ENCODE assay signal across 16 cellular contexts in the genomic region with DNA sequence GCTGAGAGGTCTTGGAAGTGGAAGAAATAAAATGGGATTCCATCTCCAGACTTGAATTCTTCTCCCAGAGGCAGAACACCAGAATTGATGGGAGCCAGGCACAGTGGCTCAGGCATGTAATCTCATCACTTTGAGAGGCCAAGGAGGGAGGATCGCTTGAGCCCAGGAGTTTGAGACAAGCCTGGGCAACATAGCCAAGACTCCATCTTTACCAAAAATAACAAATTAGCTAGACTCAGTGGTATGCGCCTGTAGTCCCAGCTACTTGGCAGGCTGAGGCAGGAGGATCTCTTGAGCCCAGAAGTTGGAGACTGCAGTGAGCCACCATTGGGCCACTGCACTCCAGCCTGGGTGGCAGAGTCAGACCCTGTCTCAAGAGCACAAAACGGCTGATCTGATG.
DNase-seq lines count a peak whose midpoint lies in the region; ATAC-seq and TF ChIP-seq lines count a peak whose summit lies in the region.
"Had no signal": no experiment of that assay in that cellular context is flagged by ENCODE, and none has a peak within 500 bp of the region (broad histone marks: within the 10 kb centered on the region; RNA-seq: fewer than 3 reads in every experiment).

No MANE protein-coding gene starts in this region.

- no peaks in the 10 kb centered on the region for H3K36me3 ChIP-seq in RWPE2 (ENCODE audit: low read depth)
- H3K36me3 ChIP-seq in tibial nerve = no peaks in the 10 kb centered on the region

- H3K4me3 Mint-ChIP-seq in osteocyte (ENCODE audit: unreplicated experiment) = no peak overlapping the region
- H3K4me3 Mint-ChIP-seq: CD4-positive, CD25-positive, alpha-beta regulatory T cell had no signal

- no peaks in the 10 kb centered on the region for H3K36me3 Mint-ChIP-seq in osteocyte (ENCODE audit: unreplicated experiment)
- H3K36me3 Mint-ChIP-seq: CD4-positive, CD25-positive, alpha-beta regulatory T cell had no signal

- H3K9me3 ChIP-seq in RWPE2 (ENCODE audit: severe bottlenecking) = no peaks in the 10 kb centered on the region
- H3K9me3 ChIP-seq in tibial nerve = no peaks in the 10 kb centered on the region

- H3K4me1 Mint-ChIP-seq in osteocyte (ENCODE audit: unreplicated experiment) = peaks cover 49% of the 10 kb centered on the region
- H3K4me1 Mint-ChIP-seq: CD4-positive, CD25-positive, alpha-beta regulatory T cell had no signal

- H3K27me3 ChIP-seq in RWPE2 (ENCODE audit: insufficient read depth, poor library complexity, severe bottlenecking) = no peaks in the 10 kb centered on the region
- H3K27me3 ChIP-seq in tibial nerve = no peaks in the 10 kb centered on the region

- peak overlapping the region; percentile 95 for H3K27ac Mint-ChIP-seq in osteocyte (ENCODE audit: unreplicated experiment)
- H3K27ac Mint-ChIP-seq: CD4-positive, CD25-positive, alpha-beta regulatory T cell had no signal

- WGBS in tibial nerve, 2 donors = 78 to 89% methylated on average over 3 of the region's 3 CpGs

- no peak for TF ChIP-seq POLR2A in tibial nerve (IDR thresholded peaks at IDR 0.05)

- no peak for ATAC-seq in RWPE2 (ENCODE audit: low read depth)
- ATAC-seq: Right ventricle myocardium inferior had no signal

- H3K9me3 Mint-ChIP-seq in osteocyte (ENCODE audit: unreplicated experiment) = no peaks in the 10 kb centered on the region
- H3K9me3 Mint-ChIP-seq: CD4-positive, CD25-positive, alpha-beta regulatory T cell had no signal

- DNase-seq in EL (peak; percentile 16), RWPE2 (ENCODE audit: low spot score) (no peak), epithelial cell of esophagus (ENCODE audit: low read depth) (peak; percentile 31), osteocyte (ENCODE audit: extremely low spot score, unreplicated experiment) (no peak), NCI-H1436 treated with DMSO at 0.1 percent for 48 hours (lab: John Stamatoyannopoulos, UW) (no peak), tibial nerve (ENCODE audit: low spot score in 2 of 2) (no peak), globus pallidus (ENCODE audit: low spot score) (no peak), SKM-1 treated with dmso at 0.1 percent for 144 hours (lab: John Stamatoyannopoulos, UW; ENCODE audit: unreplicated experiment) (no peak)
- DNase-seq: CD4-positive, CD25-positive, alpha-beta regulatory T cell; NCI-H1048; NCI-H2107; NCI-H345; NCI-H526 treated with DMSO at 0.1 percent for 48 hours; NK-92 treated with Interleukin-12 subunit alpha and Interleukin-12 subunit beta, amount 100 ng/mL, for 24 hours; PC-9 had no signal

- no peaks in the 10 kb centered on the region for H3K27me3 Mint-ChIP-seq in osteocyte (ENCODE audit: unreplicated experiment)
- H3K27me3 Mint-ChIP-seq: CD4-positive, CD25-positive, alpha-beta regulatory T cell had no signal

- H3K27ac ChIP-seq in RWPE2 (ENCODE audit: poor library complexity, severe bottlenecking) = peak overlapping the region; percentile 99
- H3K27ac ChIP-seq in tibial nerve = no peak overlapping the region
- H3K27ac ChIP-seq: PC-9 had no signal

- peaks cover 21% of the 10 kb centered on the region for H3K4me1 ChIP-seq in RWPE2 (ENCODE audit: insufficient read depth, poor library complexity, severe bottlenecking)
- H3K4me1 ChIP-seq in tibial nerve = no peaks in the 10 kb centered on the region

- H3K4me3 ChIP-seq in RWPE2 (ENCODE audit: severe bottlenecking) = no peak overlapping the region
- no peak overlapping the region for H3K4me3 ChIP-seq in epithelial cell of esophagus (ENCODE audit: low read length)
- H3K4me3 ChIP-seq in tibial nerve = no peak overlapping the region
- H3K4me3 ChIP-seq: PC-9 had no signal

- TF ChIP-seq CTCF in RWPE2 (IDR thresholded peaks at IDR 0.05; ENCODE audit: poor library complexity, severe bottlenecking) (no peak), epithelial cell of esophagus (IDR thresholded peaks at IDR 0.05; ENCODE audit: insufficient read depth, low read depth, low read length, missing control alignments) (no peak), osteocyte (IDR thresholded peaks at IDR 0.05) (no peak), tibial nerve (IDR thresholded peaks at IDR 0.05) (no peak)

- no peak for TF ChIP-seq EP300 in tibial nerve (IDR thresholded peaks at IDR 0.05)

Comparison
In these comparisons a context has a peak if more than half of its experiments do, and no peak if none do; other contexts are left out.
1. DNase-seq: peak in EL (single experiment) and epithelial cell of esophagus (single experiment); none in RWPE2 (single experiment), osteocyte (single experiment), NCI-H1436 treated with DMSO at 0.1 percent for 48 hours (single experiment), tibial nerve (0 of 2), globus pallidus (single experiment) and SKM-1 treated with dmso at 0.1 percent for 144 hours (single experiment).